ENCODE assay signal across 8 cellular contexts in genomic region chr5:154221371-154221896, GRCh38. TPM values are rescaled to one million over a fixed set of nuclear protein-coding genes. Genes with fewer than 3 reads are reported as not detected.
DNase-seq lines count a peak whose midpoint lies in the region; ATAC-seq, FAIRE-seq and TF ChIP-seq lines count a peak whose summit lies in the region.

No MANE protein-coding gene starts in this region.

- H3K36me3 ChIP-seq in right lobe of liver (no peaks in the 10 kb centered on the region), HepG2 (replicated peaks in 1 of 2; ENCODE audit: control insufficient read depth in 1 of 2, insufficient read depth in 2 of 2, low read length in 2 of 2) (no peaks in the 10 kb centered on the region)

- CTCF ChIA-PET in HepG2 (lab: Yijun Ruan, JAX; ENCODE audit: low intra/inter-chr PET ratio, low total read pairs): no interaction called here

- no peak for FAIRE-seq in HepG2 (lab: Jason Lieb, UNC)

- peaks cover 49% of the 10 kb centered on the region for H3K4me1 Mint-ChIP-seq in activated naive CD8-positive, alpha-beta T cell (ENCODE audit: low read depth)

- H3K79me2 ChIP-seq in HepG2 (ENCODE audit: insufficient read depth, low read length): no peaks in the 10 kb centered on the region

- H3K4me3 Mint-ChIP-seq in activated naive CD8-positive, alpha-beta T cell: no peak overlapping the region

- no peaks in the 10 kb centered on the region for H3K27me3 Mint-ChIP-seq in activated naive CD8-positive, alpha-beta T cell

- intact Hi-C loops in right lobe of liver (cut with DNase I) (no loop called here), HepG2 (cut with micrococcal nuclease; ENCODE audit: unreplicated experiment) (no loop called here)

- H3K9ac ChIP-seq in HepG2 (ENCODE audit: insufficient read depth, low read depth, low read length): no peak overlapping the region

- no peak for TF ChIP-seq RAD21 in HepG2 (CRISPR knock-in tag; IDR thresholded peaks at IDR 0.05)

- no peaks in the 10 kb centered on the region for H4K20me1 ChIP-seq in HepG2 (ENCODE audit: insufficient read depth, low read length)

- H2AFZ ChIP-seq in HepG2 (ENCODE audit: low read length): no peak overlapping the region

- TF ChIP-seq EP300 in HepG2 (IDR thresholded peaks at IDR 0.05; ENCODE audit: low read depth in 2 of 2, low read length in 2 of 2): no peak
- TF ChIP-seq EP300 in HepG2 (CRISPR knock-in tag; IDR thresholded peaks at IDR 0.05; ENCODE audit: borderline replicate concordance): no peak

- BruUV-seq in HepG2 (replicated peaks; lab: Mats Ljungman, UMichigan): no TSS peak

- TF ChIP-seq CTCF in right lobe of liver (IDR thresholded peaks at IDR 0.05): no peak
- TF ChIP-seq CTCF in HepG2 (CRISPR knock-in tag; IDR thresholded peaks at IDR 0.05): no peak

- no peaks in the 10 kb centered on the region for H3K9me3 Mint-ChIP-seq in activated naive CD8-positive, alpha-beta T cell (ENCODE audit: low read depth)

- ATAC-seq in right lobe of liver (peak; percentile 72 to 88 (median 82)), HepG2 (no peak), GM21619 (IDR thresholded peaks at IDR 0.05; ENCODE audit: unreplicated experiment) (no peak)

- POLR2A ChIA-PET in HepG2 (lab: Yijun Ruan, JAX): no interaction called here

- in situ Hi-C loops in HepG2 (cut with HindIII; ENCODE audit: extremely low pct_ligation_motif_present, low pct_unique_long_range_greater_than_20kb): no loop called here

- DNase-seq in right lobe of liver: no peak
- DNase-seq in HepG2 (ENCODE audit: low spot score): no peak
- DNase-seq in RPMI8226: peak; percentile 88
- peak; percentile 83 for DNase-seq in kidney glomerular epithelial cell (lab: John Stamatoyannopoulos, UW)
- DNase-seq in stimulated activated CD8-positive, alpha-beta memory T cell treated with anti-CD3 and anti-CD28 coated beads, Interleukin-7, amount 100 ng/mL, for 4 hours (ENCODE audit: low read depth in 2 of 2): peak; percentile 26 to 34
- no peak for DNase-seq in NCI-H1048 (lab: John Stamatoyannopoulos, UW)

- peak overlapping the region; percentile 92 for H3K27ac Mint-ChIP-seq in activated naive CD8-positive, alpha-beta T cell

- no peak for TF ChIP-seq POLR2A in right lobe of liver (IDR thresholded peaks at IDR 0.05)
- TF ChIP-seq POLR2A in HepG2 (IDR thresholded peaks at IDR 0.05; ENCODE audit: insufficient read depth in 1 of 2, low read depth in 2 of 2, low read length in 2 of 2): no peak

- H3K27me3 ChIP-seq in right lobe of liver (no peaks in the 10 kb centered on the region), HepG2 (ENCODE audit: control insufficient read depth in 1 of 2, insufficient read depth in 2 of 2, low read length in 2 of 2) (no peaks in the 10 kb centered on the region)

- H3K27ac ChIP-seq in right lobe of liver (peak overlapping the region in 1 of 3 donors; percentile 39), HepG2 (ENCODE audit: extremely low read length, insufficient read depth, low read length) (no peak overlapping the region)

- peaks cover 11% of the 10 kb centered on the region for H3K36me3 Mint-ChIP-seq in activated naive CD8-positive, alpha-beta T cell

- H3K4me2 ChIP-seq in HepG2 (ENCODE audit: low read depth, low read length): no peak overlapping the region

- 50% methylated on average over 5 of the region's 8 CpGs for WGBS in right lobe of liver (ENCODE audit: insufficient coverage, low coverage, low lambda C conversion rate, missing lambda C conversion rate)
- 90% methylated on average over 8 of the region's 8 CpGs for WGBS in HepG2 (ENCODE audit: low lambda C conversion rate)

- no peaks in the 10 kb centered on the region for H3K4me1 ChIP-seq in right lobe of liver
- no peaks in the 10 kb centered on the region for H3K4me1 ChIP-seq in HepG2 (ENCODE audit: insufficient read depth, low read length)

- no peak overlapping the region for H3K4me3 ChIP-seq in right lobe of liver
- H3K4me3 ChIP-seq in HepG2 (replicated peaks in 1 of 3; ENCODE audit: insufficient read depth in 1 of 3, low read depth in 2 of 3, low read length in 3 of 3): no peak overlapping the region

- H3K9me3 ChIP-seq in right lobe of liver (no peaks in the 10 kb centered on the region), HepG2 (ENCODE audit: low read length) (no peaks in the 10 kb centered on the region)

TF ChIP-seq in HepG2, 621 proteins besides CTCF, POLR2A, EP300 and RAD21:
- TF ChIP-seq MAFK (conservative IDR thresholded peaks at IDR 0.05 in 1 of 2, IDR thresholded peaks at IDR 0.05 in 1 of 2; ENCODE audit: low read length in 2 of 2) (peak in 1 of 2 experiments; percentile 42; a peak in 2 of 4 replicates), ZFP36L2 (CRISPR knock-in tag; IDR thresholded peaks at IDR 0.05) (no peak)
TF ChIP-seq in HepG2: peak in this region for 1.

RNA-seq across cellular contexts. Expression of gene GALNT10, which starts 30.9 kb away (rescaled TPM):
- total RNA-seq in right lobe of liver (1 to 10 TPM; 4.0 to 9.7 (median 7.1) TPM), HepG2 (2016; rRNA removed; fragmentation: Illumina TruSeq; extraction: Trizol) (6.2 and 8.1 TPM in 2 replicates)
- 1.3 and 1.5 TPM in 2 replicates for total RNA-seq in HepG2 (2016; cell fraction: cytosol; rRNA removed; fragmentation: Illumina TruSeq; extraction: Trizol; ENCODE audit: low read depth)
- total RNA-seq in HepG2 (2016; cell fraction: insoluble cytoplasmic fraction; rRNA removed; fragmentation: Illumina TruSeq; extraction: Trizol): 4.7 and 8.5 TPM in 2 replicates
- 5.1 and 5.4 TPM in 2 replicates for total RNA-seq in HepG2 (2016; cell fraction: membrane; rRNA removed; fragmentation: Illumina TruSeq; extraction: Trizol)
- 8.2 and 10.9 TPM in 2 replicates for total RNA-seq in HepG2 (2016; cell fraction: nucleus; rRNA removed; fragmentation: Illumina TruSeq; extraction: Trizol)
- polyA plus RNA-seq in HepG2 (2011; rRNA removed): 11.2 and 12.0 TPM in 2 replicates
- polyA plus RNA-seq in HepG2 (2011; cell fraction: cytosol; rRNA removed): 5.5 and 5.6 TPM in 2 replicates
- polyA plus RNA-seq in HepG2 (2011; cell fraction: nucleus; rRNA removed): 7.2 and 9.6 TPM in 2 replicates
- 3.6 and 5.9 TPM in 2 replicates for polyA plus RNA-seq in HepG2 (2012)
- 1.3 and 1.9 TPM in 2 replicates for polyA plus RNA-seq in HepG2 (2016; cell fraction: cytosol; fragmentation: Illumina TruSeq; extraction: Trizol; ENCODE audit: low read depth)
- 4.3 and 5.7 TPM in 2 replicates for polyA plus RNA-seq in HepG2 (2016; cell fraction: insoluble cytoplasmic fraction; fragmentation: Illumina TruSeq; extraction: Trizol; ENCODE audit: low read depth)
- polyA plus RNA-seq in HepG2 (2016; cell fraction: membrane; fragmentation: Illumina TruSeq; extraction: Trizol; ENCODE audit: low read depth): 2.6 and 3.0 TPM in 2 replicates
- polyA plus RNA-seq in HepG2 (2016; cell fraction: nucleus; fragmentation: Illumina TruSeq; extraction: Trizol; ENCODE audit: insufficient read depth, low read depth): 10.3 and 10.9 TPM in 2 replicates
- 25.4 and 54.7 TPM in 2 replicates for polyA minus RNA-seq in HepG2 (2011; rRNA and poly(A)+ RNA removed; ENCODE audit: low replicate concordance)
- 6.4 and 7.0 TPM in 2 replicates for polyA minus RNA-seq in HepG2 (2011; cell fraction: cytosol; rRNA and poly(A)+ RNA removed)
- polyA minus RNA-seq in HepG2 (2011; cell fraction: nucleus; rRNA and poly(A)+ RNA removed): 7.5 and 8.5 TPM in 2 replicates

Comparison
In these comparisons a context has a peak if more than half of its experiments do, and no peak if none do; other contexts are left out.
1. ATAC-seq: peak in right lobe of liver (4 of 4); none in HepG2 (single experiment) and GM21619 (single experiment).
2. DNase-seq: peak in RPMI8226 (single experiment), kidney glomerular epithelial cell (single experiment) and stimulated activated CD8-positive, alpha-beta memory T cell treated with anti-CD3 and anti-CD28 coated beads, Interleukin-7, amount 100 ng/mL, for 4 hours (2 of 2); none in right lobe of liver (0 of 3), HepG2 (single experiment) and NCI-H1048 (single experiment).